ENCODE assay signal across 28 cellular contexts in the genomic region with DNA sequence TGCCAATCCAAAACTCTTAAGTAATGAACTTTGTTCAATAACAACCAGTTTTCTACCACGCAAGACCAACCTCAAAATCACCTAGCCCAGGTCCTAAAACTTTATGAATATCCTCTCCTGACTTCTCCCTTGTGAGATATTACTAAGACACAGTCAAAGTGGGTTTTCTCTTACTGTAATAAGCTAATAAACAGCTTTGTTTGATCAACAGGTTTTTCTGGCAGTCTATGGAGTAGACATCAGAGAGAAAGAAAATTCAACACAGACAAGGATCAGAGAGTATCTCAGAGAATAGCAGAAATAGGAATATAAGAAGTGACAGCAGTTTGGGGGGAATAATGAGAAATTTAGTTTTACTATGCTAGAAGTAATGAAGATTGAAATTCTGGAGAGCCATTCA.
"Had no signal": no experiment of that assay in that cellular context is flagged by ENCODE, and none has a peak within 500 bp of the region (broad histone marks: within the 10 kb centered on the region; RNA-seq: fewer than 3 reads in every experiment).

No MANE protein-coding gene starts in this region.

- H3K36me3 ChIP-seq: colonic mucosa had no signal

- DNase-seq: colonic mucosa; cortex of kidney; effector CD8-positive, alpha-beta T cell; effector memory CD8-positive, alpha-beta T cell; endodermal cell; erythroblast; esophagus squamous epithelium; foreskin fibroblast; foreskin melanocyte; gastrocnemius medialis; glutamatergic neuron; head of caudate nucleus; heart right ventricle; hippocampal formation; left cardiac atrium; left lung; left ventricle myocardium superior; lower lobe of right lung; mesenchymal stem cell; mucosa of descending colon; naive thymus-derived CD4-positive, alpha-beta T cell had no signal

- H3K27ac Mint-ChIP-seq: dendritic cell treated with granulocyte-macrophage colony-stimulating factor and Interleukin-4, amounts not matched to agents 40 ng/mL and 50 ng/mL, for 4 days; endodermal cell; mesothelial cell of epicardium; naive thymus-derived CD4-positive, alpha-beta T cell had no signal

- H3K4me3 ChIP-seq: colonic mucosa, esophagus squamous epithelium, gastrocnemius medialis, heart right ventricle, left lung, lower lobe of right lung, mucosa of descending colon had no signal

- FAIRE-seq: endometrium, islet of Langerhans, keratinocyte had no signal

- ATAC-seq: effector memory CD8-positive, alpha-beta T cell; esophagus mucosa; gastrocnemius medialis; heart right ventricle; left cardiac atrium; left ventricle myocardium superior; lower lobe of right lung; mucosa of descending colon; naive thymus-derived CD4-positive, alpha-beta T cell had no signal

- H3K27ac ChIP-seq: colonic mucosa, epithelial cell of prostate, esophagus squamous epithelium, gastrocnemius medialis, heart right ventricle, left lung, lower lobe of right lung had no signal

- H3K9me3 ChIP-seq: colonic mucosa, esophagus squamous epithelium, gastrocnemius medialis, heart right ventricle, left lung, lower lobe of right lung, mucosa of descending colon had no signal

- H3K4me1 ChIP-seq: colonic mucosa, esophagus squamous epithelium, left lung, lower lobe of right lung had no signal

- H3K9me3 Mint-ChIP-seq: dendritic cell treated with granulocyte-macrophage colony-stimulating factor and Interleukin-4, amounts not matched to agents 40 ng/mL and 50 ng/mL, for 4 days; effector memory CD8-positive, alpha-beta T cell; endodermal cell; mesothelial cell of epicardium; naive thymus-derived CD4-positive, alpha-beta T cell had no signal

- H3K27me3 ChIP-seq: colonic mucosa, esophagus squamous epithelium, gastrocnemius medialis, heart right ventricle, left lung had no signal
